ENCODE assay signal across 30 cellular contexts in genomic region chr4:145427991-145428390, GRCh38.
"Had no signal": no experiment of that assay in that cellular context is flagged by ENCODE, and none has a peak within 500 bp of the region (broad histone marks: within the 10 kb centered on the region; RNA-seq: fewer than 3 reads in every experiment).

No MANE protein-coding gene starts in this region.

- ATAC-seq: activated CD4-positive, CD25-positive, alpha-beta regulatory T cell treated with anti-CD3 and anti-CD28 coated beads, Interleukin-2, amount 50 U/mL, for 24 hours; pancreas; stimulated activated naive B cell treated with anti-CD40 and anti-IgM and Interleukin-4, amounts not matched to agents 10 μg/mL and 1 μg/mL and 100 μg/mL, for 72 hours had no signal

- H3K9me3 ChIP-seq: pancreas, thyroid gland, upper lobe of left lung had no signal

- H3K27me3 ChIP-seq: pancreas, right atrium auricular region, stomach, thyroid gland, upper lobe of left lung had no signal

- H3K27ac ChIP-seq: pancreas, right atrium auricular region, stomach, thyroid gland, upper lobe of left lung, VCaP had no signal

- H3K36me3 Mint-ChIP-seq: immature natural killer cell; memory B cell; stimulated activated naive B cell treated with anti-CD40 and anti-IgM and Interleukin-4, amounts not matched to agents 10 μg/mL and 1 μg/mL and 100 μg/mL, for 72 hours had no signal

- H3K36me3 ChIP-seq: pancreas, right atrium auricular region, stomach, thyroid gland, upper lobe of left lung had no signal

- H3K4me3 Mint-ChIP-seq: activated naive CD8-positive, alpha-beta T cell; central memory CD8-positive, alpha-beta T cell; immature natural killer cell; memory B cell; nephron progenitor cell; stimulated activated naive B cell treated with anti-CD40 and anti-IgM and Interleukin-4, amounts not matched to agents 10 μg/mL and 1 μg/mL and 100 μg/mL, for 72 hours; T-helper 1 cell treated with Interleukin-12 subunit alpha and Interleukin-12 subunit beta and Interleukin-4 antibody, amounts not matched to agents 30 μg/mL and 1 μg/mL, for 36 hours had no signal

- DNase-seq: activated CD4-positive, alpha-beta T cell treated with anti-CD3 and anti-CD28 coated beads for 48 hours; activated CD4-positive, alpha-beta T cell treated with anti-CD3 and anti-CD28 coated beads, Interleukin-2, amount 50 U/mL, for 48 hours; activated CD8-positive, alpha-beta memory T cell treated with anti-CD3 and anti-CD28 coated beads for 24 hours; activated effector memory CD4-positive, alpha-beta T cell treated with Interleukin-2 at 50 U/mL for 16 hours; activated naive CD4-positive, alpha-beta T cell treated with Interleukin-2 at 50 U/mL for 16 hours; anterior cingulate cortex; dermis blood vessel endothelial cell; effector CD8-positive, alpha-beta T cell; hypothalamus; immature natural killer cell; nephron progenitor cell; nucleus accumbens; pancreas; stimulated activated CD4-positive, alpha-beta T cell treated with anti-CD3 and anti-CD28 coated beads, Interleukin-15, amount 100 ng/mL, for 24 hours; stimulated activated CD4-positive, alpha-beta T cell treated with anti-CD3 and anti-CD28 coated beads, Interleukin-2, amount 100 ng/mL, for 24 hours; stimulated activated naive B cell treated with anti-CD40 and anti-IgM and Interleukin-4, amounts not matched to agents 10 μg/mL and 1 μg/mL and 100 μg/mL, for 72 hours; stomach; T-helper 9 cell; thyroid gland; upper lobe of left lung had no signal

- H3K4me3 ChIP-seq: pancreas, right atrium auricular region, stomach, thyroid gland, upper lobe of left lung had no signal

- FAIRE-seq: bronchial epithelial cell, frontal cortex, pancreas, TTC549 had no signal

- H3K4me1 Mint-ChIP-seq: central memory CD8-positive, alpha-beta T cell; immature natural killer cell; memory B cell; stimulated activated naive B cell treated with anti-CD40 and anti-IgM and Interleukin-4, amounts not matched to agents 10 μg/mL and 1 μg/mL and 100 μg/mL, for 72 hours had no signal

- H3K27ac Mint-ChIP-seq: activated naive CD8-positive, alpha-beta T cell; immature natural killer cell; memory B cell; nephron progenitor cell; stimulated activated naive B cell treated with anti-CD40 and anti-IgM and Interleukin-4, amounts not matched to agents 10 μg/mL and 1 μg/mL and 100 μg/mL, for 72 hours; T-helper 1 cell treated with Interleukin-12 subunit alpha and Interleukin-12 subunit beta and Interleukin-4 antibody, amounts not matched to agents 30 μg/mL and 1 μg/mL, for 36 hours had no signal

- H3K4me1 ChIP-seq: pancreas, right atrium auricular region, stomach, thyroid gland, upper lobe of left lung had no signal
